Comparison of ENCODE assay signal across 8 cellular contexts in genomic region chr19:16888629-16889371, GRCh38. TPM values are rescaled to one million over a fixed set of nuclear protein-coding genes. Genes with fewer than 3 reads are reported as not detected.
A peak's percentile ranks its signal among the peaks of the same experiment; 100 is the strongest.
DNase-seq lines count a peak whose midpoint lies in the region; ATAC-seq and TF ChIP-seq lines count a peak whose summit lies in the region.

Gene F2RL3, plus strand, starts transcription at chr19:16888999. Its CDS starts 191 bp downstream, at chr19:16889190.

- peak; percentile 39 for ATAC-seq in HG03432 (IDR thresholded peaks at IDR 0.05; ENCODE audit: unreplicated experiment)
- ATAC-seq in HG03342 (IDR thresholded peaks at IDR 0.05; ENCODE audit: unreplicated experiment): no peak
- ATAC-seq in HG03039 (IDR thresholded peaks at IDR 0.05; ENCODE audit: unreplicated experiment): no peak

- H3K27ac Mint-ChIP-seq in chondrocyte (ENCODE audit: unreplicated experiment) (no peak within 1 kb of the TSS), osteocyte (ENCODE audit: unreplicated experiment) (peak within 1 kb of the TSS; percentile 41)

- intact Hi-C loops in ascending aorta (cut with DNase I): no loop called here

- H3K4me3 Mint-ChIP-seq in chondrocyte (ENCODE audit: unreplicated experiment) (no peak within 1 kb of the TSS), osteocyte (ENCODE audit: unreplicated experiment) (no peak within 1 kb of the TSS)

- no peak for TF ChIP-seq CTCF in chondrocyte (IDR thresholded peaks at IDR 0.05)
- no peak for TF ChIP-seq CTCF in osteocyte (IDR thresholded peaks at IDR 0.05)
- no peak for TF ChIP-seq CTCF in ascending aorta (IDR thresholded peaks at IDR 0.05)

- no peaks in the 10 kb centered on the region for H3K9me3 ChIP-seq in ascending aorta

- H3K9me3 Mint-ChIP-seq in chondrocyte (ENCODE audit: low read depth): no peaks in the 10 kb centered on the region
- H3K9me3 Mint-ChIP-seq in osteocyte (ENCODE audit: unreplicated experiment): no peaks in the 10 kb centered on the region

- in situ Hi-C loops in ACHN (cut with HindIII; ENCODE audit: low pct_ligation_motif_present, low pct_unique_long_range_greater_than_20kb, low sequenced_read_pairs): no loop called here

- H3K36me3 Mint-ChIP-seq in chondrocyte (ENCODE audit: low read depth): no peaks in the 10 kb centered on the region
- H3K36me3 Mint-ChIP-seq in osteocyte (ENCODE audit: unreplicated experiment): peaks cover 4% of the 10 kb centered on the region

- H3K36me3 ChIP-seq in ascending aorta: no peaks in the 10 kb centered on the region

- DNase-seq in chondrocyte (ENCODE audit: low spot score): peak; percentile 87
- DNase-seq in osteocyte (ENCODE audit: extremely low spot score, unreplicated experiment): no peak
- no peak for DNase-seq in ascending aorta (ENCODE audit: low spot score in 2 of 2)
- DNase-seq in ACHN: no peak

- no peaks in the 10 kb centered on the region for H3K27me3 Mint-ChIP-seq in chondrocyte (ENCODE audit: low read depth)
- H3K27me3 Mint-ChIP-seq in osteocyte (ENCODE audit: unreplicated experiment): no peaks in the 10 kb centered on the region

- peak within 1 kb of the TSS; percentile 64; the same call in 1 of the 2 replicates for H3K4me3 ChIP-seq in GM08714 (ENCODE audit: low read length)
- peak within 1 kb of the TSS in 1 of 2 donors; percentile 26 for H3K4me3 ChIP-seq in ascending aorta

- no peaks in the 10 kb centered on the region for H3K4me1 ChIP-seq in ascending aorta

- no peaks in the 10 kb centered on the region for H3K27me3 ChIP-seq in ascending aorta

- peaks cover 2% of the 10 kb centered on the region for H3K4me1 Mint-ChIP-seq in chondrocyte (ENCODE audit: low read depth)
- H3K4me1 Mint-ChIP-seq in osteocyte (ENCODE audit: unreplicated experiment): peaks cover 17% of the 10 kb centered on the region

- H3K27ac ChIP-seq in ascending aorta: peak within 1 kb of the TSS in 1 of 2 donors; percentile 7

RNA-seq across cellular contexts. Expression of gene F2RL3, which starts in this region (rescaled TPM):
- 0.05 to 0.10 TPM in 2 of 3 replicates, not detected in the other for total RNA-seq in chondrocyte
- 0.08 TPM in 1 of 2 replicates, not detected in the other for total RNA-seq in osteocyte
- total RNA-seq in ascending aorta: 7.6 TPM

Comparison
In these comparisons a context has a peak if more than half of its experiments do, and no peak if none do; other contexts are left out.
1. Peak in DNase-seq in chondrocyte; RNA of the gene not detected or under 1 TPM.